18 cellular contexts compared by ENCODE assay signal in the genomic region with DNA sequence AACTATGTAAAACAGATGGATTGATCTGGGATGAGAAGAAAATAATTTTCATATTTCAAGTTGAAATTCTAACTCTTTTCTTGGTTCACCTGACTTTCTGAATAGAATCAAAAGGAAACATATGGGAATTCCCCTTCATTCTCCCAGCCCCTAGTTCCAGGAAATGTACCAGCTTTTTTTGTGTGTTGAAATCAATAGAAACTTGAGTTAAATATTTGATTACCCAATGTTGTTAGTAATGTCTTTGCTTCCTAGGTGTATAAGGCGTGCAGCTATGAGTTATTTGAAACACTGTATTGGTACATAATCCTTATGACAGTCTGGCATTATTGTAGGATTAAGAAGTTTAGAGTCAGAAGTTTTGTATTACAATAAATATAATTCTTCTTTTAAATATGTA. TPM values are rescaled to one million over a fixed set of nuclear protein-coding genes. Genes with fewer than 3 reads are reported as not detected.
DNase-seq lines count a peak whose midpoint lies in the region; ATAC-seq, FAIRE-seq and TF ChIP-seq lines count a peak whose summit lies in the region.
"Had no signal": no experiment of that assay in that cellular context is flagged by ENCODE, and none has a peak within 500 bp of the region (broad histone marks: within the 10 kb centered on the region; RNA-seq: fewer than 3 reads in every experiment).

No MANE protein-coding gene starts in this region.

- ATAC-seq in HepG2 = no peak
- peak in 1 of 2 donors; percentile 34 for ATAC-seq in upper lobe of left lung (ENCODE audit: low FRiP score in 2 of 2)
- ATAC-seq in HG03460 (IDR thresholded peaks at IDR 0.05; ENCODE audit: unreplicated experiment) = no peak
- no peak for ATAC-seq in GM21786 (IDR thresholded peaks at IDR 0.05; ENCODE audit: unreplicated experiment)

- peak overlapping the region; percentile 15 for H3K27ac Mint-ChIP-seq in activated naive CD4-positive, alpha-beta T cell treated with anti-CD3 and anti-CD28 coated beads for 36 hours
- H3K27ac Mint-ChIP-seq in activated naive CD4-positive, alpha-beta T cell treated with anti-CD3 and anti-CD28 coated beads, Interleukin-2, amount 10 ng/mL, durations not matched to agents 7 days and 5 days = no peak overlapping the region
- H3K27ac Mint-ChIP-seq: neural progenitor cell had no signal

- no TSS peak for BruUV-seq in mammary epithelial cell (replicated peaks; lab: Mats Ljungman, UMichigan)
- no TSS peak for BruUV-seq in HepG2 (replicated peaks; lab: Mats Ljungman, UMichigan)

- dilution Hi-C loops in mammary epithelial cell (cut with HindIII; ENCODE audit: low sequenced_read_pairs) = no loop called here

- no peak for TF ChIP-seq RAD21 in HepG2 (CRISPR knock-in tag; IDR thresholded peaks at IDR 0.05)

- no peaks in the 10 kb centered on the region for H3K9me3 ChIP-seq in mammary epithelial cell (replicated peaks; ENCODE audit: insufficient read depth, low read length)
- no peaks in the 10 kb centered on the region for H3K9me3 ChIP-seq in HepG2 (ENCODE audit: low read length)
- no peaks in the 10 kb centered on the region for H3K9me3 ChIP-seq in upper lobe of left lung

- CTCF ChIA-PET in activated naive CD4-positive, alpha-beta T cell treated with anti-CD3 and anti-CD28 coated beads for 36 hours (lab: Charles Lee) = interaction anchor here (1.0 to 3.3 kb wide), 2 partner anchors 27 to 87 kb away, joined by 3 to 14 read pairs; no protein-coding TSS in a partner anchor
- CTCF ChIA-PET in activated naive CD4-positive, alpha-beta T cell treated with anti-CD3 and anti-CD28 coated beads, Interleukin-2, amount 10 ng/mL, durations not matched to agents 7 days and 5 days (lab: Charles Lee) = interaction anchor here (1.0 kb wide), 1 partner anchor 8 kb away, joined by 3 read pairs; no protein-coding TSS in a partner anchor
- CTCF ChIA-PET in mammary epithelial cell (lab: Charles Lee; ENCODE audit: low non-redundant PET) (no interaction called here), HepG2 (lab: Yijun Ruan, JAX; ENCODE audit: low intra/inter-chr PET ratio, low total read pairs) (no interaction called here)

- H3K4me3 ChIP-seq in mammary epithelial cell (replicated peaks in 1 of 3; ENCODE audit: insufficient read depth in 1 of 3, low read depth in 2 of 3, low read length in 3 of 3) (no peak overlapping the region), HepG2 (replicated peaks in 1 of 3; ENCODE audit: insufficient read depth in 1 of 3, low read depth in 2 of 3, low read length in 3 of 3) (no peak overlapping the region), upper lobe of left lung (no peak overlapping the region)
- H3K4me3 ChIP-seq: neural progenitor cell had no signal

- no peaks in the 10 kb centered on the region for H3K27me3 Mint-ChIP-seq in activated naive CD4-positive, alpha-beta T cell treated with anti-CD3 and anti-CD28 coated beads for 36 hours (ENCODE audit: low read depth)
- no peaks in the 10 kb centered on the region for H3K27me3 Mint-ChIP-seq in activated naive CD4-positive, alpha-beta T cell treated with anti-CD3 and anti-CD28 coated beads, Interleukin-2, amount 10 ng/mL, durations not matched to agents 7 days and 5 days

- no peak overlapping the region for H3K4me2 ChIP-seq in mammary epithelial cell (ENCODE audit: insufficient read depth, low read depth, low read length)
- no peak overlapping the region for H3K4me2 ChIP-seq in HepG2 (ENCODE audit: low read depth, low read length)
- H3K4me2 ChIP-seq: neural progenitor cell had no signal

- H3K9ac ChIP-seq in mammary epithelial cell (ENCODE audit: insufficient read depth, low read length) (no peak overlapping the region), HepG2 (ENCODE audit: insufficient read depth, low read depth, low read length) (no peak overlapping the region)
- H3K9ac ChIP-seq: neural progenitor cell had no signal

- no peak for TF ChIP-seq CTCF in mammary epithelial cell (conservative IDR thresholded peaks at IDR 0.05 in 1 of 2, IDR thresholded peaks at IDR 0.05 in 1 of 2; ENCODE audit: extremely low read depth in 1 of 2, insufficient read depth in 1 of 2, low read depth in 1 of 2, low read length in 2 of 2)
- TF ChIP-seq CTCF in HepG2 (CRISPR knock-in tag; IDR thresholded peaks at IDR 0.05) = no peak
- TF ChIP-seq CTCF in upper lobe of left lung (IDR thresholded peaks at IDR 0.05) = no peak

- H3K27me3 ChIP-seq in mammary epithelial cell (ENCODE audit: insufficient read depth, low read length) (no peaks in the 10 kb centered on the region), HepG2 (ENCODE audit: control insufficient read depth in 1 of 2, insufficient read depth in 2 of 2, low read length in 2 of 2) (no peaks in the 10 kb centered on the region), upper lobe of left lung (no peaks in the 10 kb centered on the region)
- H3K27me3 ChIP-seq: neural progenitor cell had no signal

- H4K20me1 ChIP-seq in mammary epithelial cell (ENCODE audit: insufficient read depth, low read length) (no peaks in the 10 kb centered on the region), HepG2 (ENCODE audit: insufficient read depth, low read length) (no peaks in the 10 kb centered on the region)

- no peak overlapping the region for H2AFZ ChIP-seq in mammary epithelial cell (ENCODE audit: low read depth, low read length)
- no peak overlapping the region for H2AFZ ChIP-seq in HepG2 (ENCODE audit: low read length)
- H2AFZ ChIP-seq: neural progenitor cell had no signal

- peaks cover 27% of the 10 kb centered on the region for H3K4me1 Mint-ChIP-seq in activated naive CD4-positive, alpha-beta T cell treated with anti-CD3 and anti-CD28 coated beads for 36 hours (ENCODE audit: low read depth)
- peaks cover 16% of the 10 kb centered on the region for H3K4me1 Mint-ChIP-seq in activated naive CD4-positive, alpha-beta T cell treated with anti-CD3 and anti-CD28 coated beads, Interleukin-2, amount 10 ng/mL, durations not matched to agents 7 days and 5 days
- H3K4me1 Mint-ChIP-seq: neural progenitor cell had no signal

- no peak for FAIRE-seq in HepG2 (lab: Jason Lieb, UNC)

- H3K27ac ChIP-seq in mammary epithelial cell (ENCODE audit: insufficient read depth, low read depth, low read length) (no peak overlapping the region), HepG2 (ENCODE audit: extremely low read length, insufficient read depth, low read length) (no peak overlapping the region), upper lobe of left lung (peak overlapping the region; percentile 0 to 83 (median 33))
- H3K27ac ChIP-seq: neural progenitor cell had no signal

- TF ChIP-seq POLR2A in HepG2 (IDR thresholded peaks at IDR 0.05; ENCODE audit: insufficient read depth in 1 of 2, low read depth in 2 of 2, low read length in 2 of 2) (no peak), upper lobe of left lung (IDR thresholded peaks at IDR 0.05) (no peak)

- H3K36me3 ChIP-seq in mammary epithelial cell (ENCODE audit: insufficient read depth, low read length) (no peaks in the 10 kb centered on the region), HepG2 (replicated peaks in 1 of 2; ENCODE audit: control insufficient read depth in 1 of 2, insufficient read depth in 2 of 2, low read length in 2 of 2) (no peaks in the 10 kb centered on the region), upper lobe of left lung (no peaks in the 10 kb centered on the region)
- H3K36me3 ChIP-seq: neural progenitor cell had no signal

- peak in 1 of 2 experiments; percentile 13; a peak in 1 of 4 replicates for TF ChIP-seq EP300 in HepG2 (IDR thresholded peaks at IDR 0.05; ENCODE audit: low read depth in 2 of 2, low read length in 2 of 2)
- TF ChIP-seq EP300 in HepG2 (CRISPR knock-in tag; IDR thresholded peaks at IDR 0.05; ENCODE audit: borderline replicate concordance) = no peak
- TF ChIP-seq EP300 in upper lobe of left lung (IDR thresholded peaks at IDR 0.05) = peak in 1 of 4 donors; percentile 86

- no peaks in the 10 kb centered on the region for H3K4me1 ChIP-seq in mammary epithelial cell (ENCODE audit: insufficient read depth, low read length)
- H3K4me1 ChIP-seq in HepG2 (ENCODE audit: insufficient read depth, low read length) = peaks cover 38% of the 10 kb centered on the region
- H3K4me1 ChIP-seq in upper lobe of left lung = peaks cover 3 to 32% (median 14%) of the 10 kb centered on the region in 4 donors
- H3K4me1 ChIP-seq: neural progenitor cell had no signal

- H3K4me3 Mint-ChIP-seq in activated naive CD4-positive, alpha-beta T cell treated with anti-CD3 and anti-CD28 coated beads for 36 hours = no peak overlapping the region
- no peak overlapping the region for H3K4me3 Mint-ChIP-seq in activated naive CD4-positive, alpha-beta T cell treated with anti-CD3 and anti-CD28 coated beads, Interleukin-2, amount 10 ng/mL, durations not matched to agents 7 days and 5 days
- H3K4me3 Mint-ChIP-seq: neural progenitor cell had no signal

- peak; percentile 12 for DNase-seq in activated naive CD4-positive, alpha-beta T cell treated with anti-CD3 and anti-CD28 coated beads for 36 hours
- DNase-seq in activated naive CD4-positive, alpha-beta T cell treated with anti-CD3 and anti-CD28 coated beads, Interleukin-2, amount 10 ng/mL, durations not matched to agents 7 days and 5 days = no peak
- DNase-seq in mammary epithelial cell (peak; percentile 52), HepG2 (ENCODE audit: low spot score) (no peak), upper lobe of left lung (no peak), NCI-H2081 (lab: John Stamatoyannopoulos, UW) (no peak)
- DNase-seq: activated CD4-positive, alpha-beta T cell treated with anti-CD3 and anti-CD28 coated beads for 1 hour; activated gamma-delta T cell treated with Interleukin-2 at 50 U/mL for 16 hours; C1 segment of cervical spinal cord; glutamatergic neuron; NCI-H1092; NCI-H69; stimulated activated naive CD4-positive, alpha-beta T cell; T1000 had no signal

- H3K36me3 Mint-ChIP-seq in activated naive CD4-positive, alpha-beta T cell treated with anti-CD3 and anti-CD28 coated beads for 36 hours (ENCODE audit: low read depth) = peaks cover 15% of the 10 kb centered on the region
- H3K36me3 Mint-ChIP-seq in activated naive CD4-positive, alpha-beta T cell treated with anti-CD3 and anti-CD28 coated beads, Interleukin-2, amount 10 ng/mL, durations not matched to agents 7 days and 5 days = peaks cover 6% of the 10 kb centered on the region
- H3K36me3 Mint-ChIP-seq: neural progenitor cell had no signal

- in situ Hi-C loops in mammary epithelial cell (cut with MboI; ENCODE audit: low sequenced_read_pairs in 2 of 2) = no loop called here
- in situ Hi-C loops in HepG2 (cut with HindIII; ENCODE audit: extremely low pct_ligation_motif_present, low pct_unique_long_range_greater_than_20kb) = no loop called here

- peaks cover 21% of the 10 kb centered on the region for H3K9me3 Mint-ChIP-seq in activated naive CD4-positive, alpha-beta T cell treated with anti-CD3 and anti-CD28 coated beads for 36 hours
- H3K9me3 Mint-ChIP-seq in activated naive CD4-positive, alpha-beta T cell treated with anti-CD3 and anti-CD28 coated beads, Interleukin-2, amount 10 ng/mL, durations not matched to agents 7 days and 5 days = peaks cover 5% of the 10 kb centered on the region
- H3K9me3 Mint-ChIP-seq: neural progenitor cell had no signal

- POLR2A ChIA-PET in HepG2 (lab: Yijun Ruan, JAX) = interaction anchor here (1.0 kb wide), 1 partner anchor 13 kb away, joined by 3 read pairs; no protein-coding TSS in a partner anchor

- 20% methylated on average over 1 of the region's 1 CpG for WGBS in mammary epithelial cell (ENCODE audit: low coverage, missing lambda C conversion rate)
- 26% methylated on average over 1 of the region's 1 CpG for WGBS in HepG2 (ENCODE audit: low lambda C conversion rate)
- WGBS in upper lobe of left lung, 2 donors = 32 to 43% methylated on average over 1 of the region's 1 CpG

- H3K79me2 ChIP-seq in mammary epithelial cell (ENCODE audit: insufficient read depth, low read length) (no peaks in the 10 kb centered on the region), HepG2 (ENCODE audit: insufficient read depth, low read length) (no peaks in the 10 kb centered on the region)

- intact Hi-C loops in activated naive CD4-positive, alpha-beta T cell treated with anti-CD3 and anti-CD28 coated beads for 36 hours (cut with micrococcal nuclease) = loop anchor here (1.0 to 2.0 kb wide), 4 partner anchors 15 to 79 kb away; a partner anchor contains a TSS
- intact Hi-C loops in mammary epithelial cell (cut with micrococcal nuclease) = no loop called here
- intact Hi-C loops in HepG2 (cut with micrococcal nuclease; ENCODE audit: unreplicated experiment) = no loop called here

RNA-seq across cellular contexts. Expression of a gene that starts 21.5 kb away (rescaled TPM):
- 1 to 10 TPM; 7.3 to 7.8 TPM for total RNA-seq in activated naive CD4-positive, alpha-beta T cell treated with anti-CD3 and anti-CD28 coated beads for 36 hours
- total RNA-seq in mammary epithelial cell (not detected), HepG2 (2016; rRNA removed; fragmentation: Illumina TruSeq; extraction: Trizol) (0.13 and 0.15 TPM in 2 replicates), upper lobe of left lung (10 to 100 TPM in 5 of 6 donors, 1 to 10 TPM in 1; 5.2 to 29.3 (median 16.9) TPM)
- polyA plus RNA-seq in mammary epithelial cell (not detected), HepG2 (2011; rRNA removed) (0.09 and 0.30 TPM in 2 replicates)
- not detected for polyA minus RNA-seq in mammary epithelial cell
- not detected in 2 replicates for total RNA-seq in HepG2 (2016; cell fraction: cytosol; rRNA removed; fragmentation: Illumina TruSeq; extraction: Trizol; ENCODE audit: low read depth)
- 0.13 TPM in 1 of 2 replicates, not detected in the other for total RNA-seq in HepG2 (2016; cell fraction: insoluble cytoplasmic fraction; rRNA removed; fragmentation: Illumina TruSeq; extraction: Trizol)
- 0.22 TPM in 1 of 2 replicates, not detected in the other for total RNA-seq in HepG2 (2016; cell fraction: membrane; rRNA removed; fragmentation: Illumina TruSeq; extraction: Trizol)
- total RNA-seq in HepG2 (2016; cell fraction: nucleus; rRNA removed; fragmentation: Illumina TruSeq; extraction: Trizol) = not detected in 2 replicates
- 0.03 and 0.28 TPM in 2 replicates for polyA plus RNA-seq in HepG2 (2011; cell fraction: cytosol; rRNA removed)
- not detected in 2 replicates for polyA plus RNA-seq in HepG2 (2011; cell fraction: nucleus; rRNA removed)
- polyA plus RNA-seq in HepG2 (2012) = 0.76 and 1.4 TPM in 2 replicates
- not detected in 2 replicates for polyA plus RNA-seq in HepG2 (2016; cell fraction: cytosol; fragmentation: Illumina TruSeq; extraction: Trizol; ENCODE audit: low read depth)
- polyA plus RNA-seq in HepG2 (2016; cell fraction: insoluble cytoplasmic fraction; fragmentation: Illumina TruSeq; extraction: Trizol; ENCODE audit: low read depth) = not detected in 2 replicates
- not detected in 2 replicates for polyA plus RNA-seq in HepG2 (2016; cell fraction: membrane; fragmentation: Illumina TruSeq; extraction: Trizol; ENCODE audit: low read depth)
- not detected in 2 replicates for polyA plus RNA-seq in HepG2 (2016; cell fraction: nucleus; fragmentation: Illumina TruSeq; extraction: Trizol; ENCODE audit: insufficient read depth, low read depth)
- polyA minus RNA-seq in HepG2 (2011; rRNA and poly(A)+ RNA removed; ENCODE audit: low replicate concordance) = not detected in 2 replicates
- not detected in 2 replicates for polyA minus RNA-seq in HepG2 (2011; cell fraction: cytosol; rRNA and poly(A)+ RNA removed)
- polyA minus RNA-seq in HepG2 (2011; cell fraction: nucleus; rRNA and poly(A)+ RNA removed) = not detected in 2 replicates
- total RNA-seq: A673 had no signal

RNA-seq across cellular contexts. Expression of a gene that starts 22.4 kb away (rescaled TPM):
- not detected for total RNA-seq in activated naive CD4-positive, alpha-beta T cell treated with anti-CD3 and anti-CD28 coated beads for 36 hours
- total RNA-seq in mammary epithelial cell (under 1 TPM; under 0.01 to 0.09 TPM), HepG2 (2016; rRNA removed; fragmentation: Illumina TruSeq; extraction: Trizol) (0.41 and 0.62 TPM in 2 replicates), upper lobe of left lung (1 to 10 TPM in 5 of 6 donors, under 1 TPM in 1; 0.67 to 9.4 (median 4.7) TPM)
- polyA plus RNA-seq in mammary epithelial cell (0.17 TPM), HepG2 (2011; rRNA removed) (4.0 and 11.7 TPM in 2 replicates)
- not detected for polyA minus RNA-seq in mammary epithelial cell
- total RNA-seq in HepG2 (2016; cell fraction: cytosol; rRNA removed; fragmentation: Illumina TruSeq; extraction: Trizol; ENCODE audit: low read depth) = not detected in 2 replicates
- 0.45 and 0.61 TPM in 2 replicates for total RNA-seq in HepG2 (2016; cell fraction: insoluble cytoplasmic fraction; rRNA removed; fragmentation: Illumina TruSeq; extraction: Trizol)
- 0.17 and 0.25 TPM in 2 replicates for total RNA-seq in HepG2 (2016; cell fraction: membrane; rRNA removed; fragmentation: Illumina TruSeq; extraction: Trizol)
- total RNA-seq in HepG2 (2016; cell fraction: nucleus; rRNA removed; fragmentation: Illumina TruSeq; extraction: Trizol) = 0.65 and 0.75 TPM in 2 replicates
- polyA plus RNA-seq in HepG2 (2011; cell fraction: cytosol; rRNA removed) = 1.6 and 9.6 TPM in 2 replicates
- polyA plus RNA-seq in HepG2 (2011; cell fraction: nucleus; rRNA removed) = 0.82 and 2.6 TPM in 2 replicates
- 17.1 and 20.8 TPM in 2 replicates for polyA plus RNA-seq in HepG2 (2012)
- 0.05 TPM in 1 of 2 replicates, not detected in the other for polyA plus RNA-seq in HepG2 (2016; cell fraction: cytosol; fragmentation: Illumina TruSeq; extraction: Trizol; ENCODE audit: low read depth)
- 0.44 and 0.53 TPM in 2 replicates for polyA plus RNA-seq in HepG2 (2016; cell fraction: insoluble cytoplasmic fraction; fragmentation: Illumina TruSeq; extraction: Trizol; ENCODE audit: low read depth)
- 0.08 and 0.13 TPM in 2 replicates for polyA plus RNA-seq in HepG2 (2016; cell fraction: membrane; fragmentation: Illumina TruSeq; extraction: Trizol; ENCODE audit: low read depth)
- 1.2 and 1.5 TPM in 2 replicates for polyA plus RNA-seq in HepG2 (2016; cell fraction: nucleus; fragmentation: Illumina TruSeq; extraction: Trizol; ENCODE audit: insufficient read depth, low read depth)
- polyA minus RNA-seq in HepG2 (2011; rRNA and poly(A)+ RNA removed; ENCODE audit: low replicate concordance) = 2.3 TPM in 1 of 2 replicates, not detected in the other
- 1.6 and 6.7 TPM in 2 replicates for polyA minus RNA-seq in HepG2 (2011; cell fraction: cytosol; rRNA and poly(A)+ RNA removed)
- 1.2 and 6.0 TPM in 2 replicates for polyA minus RNA-seq in HepG2 (2011; cell fraction: nucleus; rRNA and poly(A)+ RNA removed)
- total RNA-seq: A673 had no signal

Comparison
In these comparisons a context has a peak if more than half of its experiments do, and no peak if none do; other contexts are left out.
1. DNase-seq: peak in activated naive CD4-positive, alpha-beta T cell treated with anti-CD3 and anti-CD28 coated beads for 36 hours (single experiment) and mammary epithelial cell (single experiment); none in activated naive CD4-positive, alpha-beta T cell treated with anti-CD3 and anti-CD28 coated beads, Interleukin-2, amount 10 ng/mL, durations not matched to agents 7 days and 5 days (single experiment), HepG2 (single experiment), upper lobe of left lung (0 of 2) and NCI-H2081 (0 of 2).
2. H3K27ac ChIP-seq: peak in upper lobe of left lung (4 of 4); none in mammary epithelial cell (single experiment) and HepG2 (single experiment).
3. CTCF ChIA-PET loops: an anchor here in activated naive CD4-positive, alpha-beta T cell treated with anti-CD3 and anti-CD28 coated beads for 36 hours (1.0 to 3.3 kb wide) and activated naive CD4-positive, alpha-beta T cell treated with anti-CD3 and anti-CD28 coated beads, Interleukin-2, amount 10 ng/mL, durations not matched to agents 7 days and 5 days (1.0 kb wide); none called in mammary epithelial cell and HepG2.